Comparison of ENCODE assay signal across 1 cellular context in the genomic region with DNA sequence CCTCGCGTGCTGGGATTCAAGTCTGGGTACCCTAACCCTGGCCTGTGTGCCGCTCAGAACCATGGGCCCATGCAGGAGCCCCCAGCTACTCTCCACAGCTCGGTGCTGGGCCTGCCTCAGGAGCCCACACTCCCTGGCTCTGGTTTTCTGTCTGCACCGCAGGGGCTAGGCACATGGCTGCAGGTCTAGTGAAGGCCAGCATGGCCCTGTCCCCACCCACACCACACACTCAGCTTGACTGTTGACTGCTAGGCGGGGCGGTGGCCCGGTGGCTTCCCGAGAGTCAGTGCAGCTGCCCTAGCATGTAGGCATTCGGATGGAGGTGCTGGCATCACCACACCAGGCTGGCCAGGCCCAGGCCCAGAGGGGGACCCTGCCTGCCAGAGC.
TF ChIP-seq lines count a peak whose summit lies in the region.

No MANE protein-coding gene starts in this region.

TF ChIP-seq in H1, 55 proteins besides CTCF, POLR2A, EP300 and RAD21:
- no peak for TF ChIP-seq FOSL1 (IDR thresholded peaks at IDR 0.05; ENCODE audit: insufficient read depth, low read depth, low read length)
- no peak for TF ChIP-seq SP2 (IDR thresholded peaks at IDR 0.05; ENCODE audit: low read length)
- no peak for TF ChIP-seq HDAC6 (IDR thresholded peaks at IDR 0.05; ENCODE audit: low read depth, low read length)
- no peak for TF ChIP-seq POLR2AphosphoS5 (IDR thresholded peaks at IDR 0.05; ENCODE audit: low read depth, low read length)
- TF ChIP-seq CBX5 (IDR thresholded peaks at IDR 0.05; ENCODE audit: low read depth, low read length): no peak
- no peak for TF ChIP-seq CEBPB (IDR thresholded peaks at IDR 0.05; ENCODE audit: low read depth, low read length)
- no peak for TF ChIP-seq SIN3A (conservative IDR thresholded peaks at IDR 0.05 in 1 of 2, IDR thresholded peaks at IDR 0.05 in 1 of 2; ENCODE audit: low read depth in 1 of 2, low read length in 2 of 2)
- no peak for TF ChIP-seq RBBP5 (IDR thresholded peaks at IDR 0.05; ENCODE audit: borderline replicate concordance, low read depth, low read length)
- TF ChIP-seq KDM4A (IDR thresholded peaks at IDR 0.05; ENCODE audit: low read depth, low read length, severe bottlenecking): no peak
- TF ChIP-seq, protein P1, sequence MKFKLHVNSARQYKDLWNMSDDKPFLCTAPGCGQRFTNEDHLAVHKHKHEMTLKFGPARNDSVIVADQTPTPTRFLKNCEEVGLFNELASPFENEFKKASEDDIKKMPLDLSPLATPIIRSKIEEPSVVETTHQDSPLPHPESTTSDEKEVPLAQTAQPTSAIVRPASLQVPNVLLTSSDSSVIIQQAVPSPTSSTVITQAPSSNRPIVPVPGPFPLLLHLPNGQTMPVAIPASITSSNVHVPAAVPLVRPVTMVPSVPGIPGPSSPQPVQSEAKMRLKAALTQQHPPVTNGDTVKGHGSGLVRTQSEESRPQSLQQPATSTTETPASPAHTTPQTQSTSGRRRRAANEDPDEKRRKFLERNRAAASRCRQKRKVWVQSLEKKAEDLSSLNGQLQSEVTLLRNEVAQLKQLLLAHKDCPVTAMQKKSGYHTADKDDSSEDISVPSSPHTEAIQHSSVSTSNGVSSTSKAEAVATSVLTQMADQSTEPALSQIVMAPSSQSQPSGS (IDR thresholded peaks at IDR 0.05; ENCODE audit: low read length): no peak
- TF ChIP-seq, protein P2, sequence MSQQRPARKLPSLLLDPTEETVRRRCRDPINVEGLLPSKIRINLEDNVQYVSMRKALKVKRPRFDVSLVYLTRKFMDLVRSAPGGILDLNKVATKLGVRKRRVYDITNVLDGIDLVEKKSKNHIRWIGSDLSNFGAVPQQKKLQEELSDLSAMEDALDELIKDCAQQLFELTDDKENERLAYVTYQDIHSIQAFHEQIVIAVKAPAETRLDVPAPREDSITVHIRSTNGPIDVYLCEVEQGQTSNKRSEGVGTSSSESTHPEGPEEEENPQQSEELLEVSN (IDR thresholded peaks at IDR 0.05): no peak
- no peak for TF ChIP-seq YY1 (IDR thresholded peaks at IDR 0.05; ENCODE audit: low read depth, low read length)
- no peak for TF ChIP-seq SP4 (IDR thresholded peaks at IDR 0.05; ENCODE audit: low read length)
- TF ChIP-seq SIRT6 (IDR thresholded peaks at IDR 0.05; ENCODE audit: low read length): no peak
- TF ChIP-seq, protein P3, sequence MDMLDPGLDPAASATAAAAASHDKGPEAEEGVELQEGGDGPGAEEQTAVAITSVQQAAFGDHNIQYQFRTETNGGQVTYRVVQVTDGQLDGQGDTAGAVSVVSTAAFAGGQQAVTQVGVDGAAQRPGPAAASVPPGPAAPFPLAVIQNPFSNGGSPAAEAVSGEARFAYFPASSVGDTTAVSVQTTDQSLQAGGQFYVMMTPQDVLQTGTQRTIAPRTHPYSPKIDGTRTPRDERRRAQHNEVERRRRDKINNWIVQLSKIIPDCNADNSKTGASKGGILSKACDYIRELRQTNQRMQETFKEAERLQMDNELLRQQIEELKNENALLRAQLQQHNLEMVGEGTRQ (IDR thresholded peaks at IDR 0.05; ENCODE audit: low read length): no peak
